18 cellular contexts compared by ENCODE assay signal in the genomic region with DNA sequence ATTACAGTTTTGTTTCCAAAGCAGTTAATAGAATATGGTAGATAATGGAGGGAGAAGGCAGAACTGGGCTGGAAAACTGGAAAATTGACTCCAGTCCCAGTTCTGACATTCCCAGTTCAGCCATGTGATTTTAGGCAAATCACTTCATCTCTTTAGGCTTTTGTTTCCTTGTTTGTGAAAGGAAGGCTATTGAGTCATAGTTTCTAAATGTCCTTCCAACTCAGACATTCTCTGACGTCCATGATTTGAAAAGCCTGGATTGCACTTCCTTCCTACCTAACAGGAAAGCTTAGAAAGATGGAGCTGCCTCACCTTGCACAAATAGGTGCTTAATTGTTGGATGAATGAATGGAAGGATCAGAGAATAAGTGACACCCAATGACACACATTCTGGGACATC. TPM values are rescaled to one million over a fixed set of nuclear protein-coding genes. Genes with fewer than 3 reads are reported as not detected.
DNase-seq lines count a peak whose midpoint lies in the region; ATAC-seq and TF ChIP-seq lines count a peak whose summit lies in the region.
"Had no signal": no experiment of that assay in that cellular context is flagged by ENCODE, and none has a peak within 500 bp of the region (broad histone marks: within the 10 kb centered on the region; RNA-seq: fewer than 3 reads in every experiment).

No MANE protein-coding gene starts in this region.

- intact Hi-C loops in lower lobe of right lung (cut with DNase I), result no loop called here

- H3K36me3 ChIP-seq in lower lobe of right lung, result no peaks in the 10 kb centered on the region

- H3K4me3 ChIP-seq in epithelial cell of esophagus (ENCODE audit: low read length), result no peak overlapping the region
- no peak overlapping the region for H3K4me3 ChIP-seq in lower lobe of right lung
- H3K4me3 ChIP-seq: A549 had no signal

- H3K27me3 ChIP-seq in lower lobe of right lung (ENCODE audit: low read depth), result no peaks in the 10 kb centered on the region

- TF ChIP-seq CTCF in epithelial cell of esophagus (IDR thresholded peaks at IDR 0.05; ENCODE audit: insufficient read depth, low read depth, low read length, missing control alignments) (no peak), lower lobe of right lung (IDR thresholded peaks at IDR 0.05) (no peak)

- H3K9me3 ChIP-seq in lower lobe of right lung, result peaks cover 3% of the 10 kb centered on the region
- H3K9me3 ChIP-seq: A549 had no signal

- no peak for ATAC-seq in GM19324 (IDR thresholded peaks at IDR 0.05; ENCODE audit: low FRiP score, unreplicated experiment)
- no peak for ATAC-seq in lower lobe of right lung
- ATAC-seq: A549 had no signal

- DNase-seq in astrocyte of the hippocampus (ENCODE audit: low read depth, low spot score) (peak; percentile 51), epithelial cell of esophagus (ENCODE audit: low read depth) (peak; percentile 79), inferior parietal cortex (ENCODE audit: extremely low spot score) (peak; percentile 32), renal cortical epithelial cell (ENCODE audit: low read depth) (peak; percentile 47), lower lobe of right lung (no peak)
- DNase-seq in stimulated activated CD4-positive, alpha-beta T cell treated with anti-CD3 and anti-CD28 coated beads, Interleukin-4, amount 100 ng/mL, for 1 hour, result no peak
- DNase-seq in stimulated activated CD4-positive, alpha-beta T cell treated with anti-CD3 and anti-CD28 coated beads, Interleukin-1b, Interleukin-23, amount 100 ng/mL, for 48 hours, result no peak
- DNase-seq: H7, IMR-90, Karpas-422, MM.1S, NCI-H1105, NCI-H187 treated with DMSO at 0.1 percent for 48 hours, NCI-H446 treated with DMSO at 0.1 percent for 48 hours, OCI-M1, SHP77 treated with DMSO at 0.1 percent for 48 hours had no signal

- H3K4me1 ChIP-seq in lower lobe of right lung, result no peaks in the 10 kb centered on the region
- H3K4me1 ChIP-seq: A549 had no signal

- no peak overlapping the region for H3K27ac ChIP-seq in lower lobe of right lung
- H3K27ac ChIP-seq: A549 had no signal

RNA-seq across cellular contexts. Expression of gene GALNT18, which starts 19.8 kb away (rescaled TPM):
- total RNA-seq in renal cortical epithelial cell (15.6 and 18.4 TPM in 2 replicates), lower lobe of right lung (46.4 TPM)

Comparison
In these comparisons a context has a peak if more than half of its experiments do, and no peak if none do; other contexts are left out.
1. DNase-seq: peak in astrocyte of the hippocampus (single experiment), epithelial cell of esophagus (single experiment), inferior parietal cortex (single experiment) and renal cortical epithelial cell (single experiment); none in stimulated activated CD4-positive, alpha-beta T cell treated with anti-CD3 and anti-CD28 coated beads, Interleukin-4, amount 100 ng/mL, for 1 hour (single experiment), stimulated activated CD4-positive, alpha-beta T cell treated with anti-CD3 and anti-CD28 coated beads, Interleukin-1b, Interleukin-23, amount 100 ng/mL, for 48 hours (single experiment) and lower lobe of right lung (single experiment).